ENCODE assay signal across 8 cellular contexts in genomic region chr7:31811650-31812461, GRCh38.
A peak's percentile ranks its signal among the peaks of the same experiment; 100 is the strongest.
DNase-seq lines count a peak whose midpoint lies in the region; ATAC-seq and TF ChIP-seq lines count a peak whose summit lies in the region.

No MANE protein-coding gene starts in this region.

- H3K27ac ChIP-seq in adrenal gland (peak overlapping the region in 4 of 5 donors; percentile 36 to 49 (median 48)), neutrophil (peak overlapping the region; percentile 91), thyroid gland (no peak overlapping the region), brain microvascular endothelial cell (no peak overlapping the region), neural progenitor cell (no peak overlapping the region)

- no peaks in the 10 kb centered on the region for H3K4me1 ChIP-seq in adrenal gland (replicated peaks in 1 of 2)
- H3K4me1 ChIP-seq in neutrophil (ENCODE audit: control insufficient read depth in 1 of 2, insufficient read depth in 1 of 2, low read depth in 1 of 2, low read length in 1 of 2) = peaks cover 26 to 31% of the 10 kb centered on the region in 2 experiments
- no peaks in the 10 kb centered on the region for H3K4me1 ChIP-seq in thyroid gland
- H3K4me1 ChIP-seq in neural progenitor cell = no peaks in the 10 kb centered on the region

- no peaks in the 10 kb centered on the region for H3K36me3 Mint-ChIP-seq in neural progenitor cell

- in situ Hi-C loops in brain microvascular endothelial cell (cut with HindIII; ENCODE audit: low pct_ligation_motif_present, low sequenced_read_pairs) = no loop called here

- H3K4me3 Mint-ChIP-seq in neural progenitor cell = no peak overlapping the region

- H3K27me3 ChIP-seq in adrenal gland (no peaks in the 10 kb centered on the region), neutrophil (no peaks in the 10 kb centered on the region), thyroid gland (no peaks in the 10 kb centered on the region), brain microvascular endothelial cell (replicated peaks) (no peaks in the 10 kb centered on the region), neural progenitor cell (peaks cover 18% of the 10 kb centered on the region)

- H3K9me3 ChIP-seq in adrenal gland (replicated peaks in 1 of 3) (no peaks in the 10 kb centered on the region), neutrophil (no peaks in the 10 kb centered on the region), thyroid gland (no peaks in the 10 kb centered on the region), neural progenitor cell (ENCODE audit: low read depth) (no peaks in the 10 kb centered on the region)

- ATAC-seq in GM18511 (IDR thresholded peaks at IDR 0.05; ENCODE audit: unreplicated experiment) = peak; percentile 85
- peak; percentile 82 for ATAC-seq in HG02981 (IDR thresholded peaks at IDR 0.05; ENCODE audit: unreplicated experiment)

- H3K36me3 ChIP-seq in adrenal gland (replicated peaks in 1 of 2) = no peaks in the 10 kb centered on the region
- no peaks in the 10 kb centered on the region for H3K36me3 ChIP-seq in neutrophil
- no peaks in the 10 kb centered on the region for H3K36me3 ChIP-seq in thyroid gland
- H3K36me3 ChIP-seq in brain microvascular endothelial cell (replicated peaks) = no peaks in the 10 kb centered on the region
- no peaks in the 10 kb centered on the region for H3K36me3 ChIP-seq in neural progenitor cell

- no peak overlapping the region for H3K27ac Mint-ChIP-seq in neural progenitor cell

- H3F3A ChIP-seq in neural progenitor cell (ENCODE audit: low read depth) = no peaks in the 10 kb centered on the region

- intact Hi-C loops in adrenal gland (cut with DNase I) (no loop called here), thyroid gland (cut with DNase I) (no loop called here)

- H3K4me2 ChIP-seq in neural progenitor cell = no peak overlapping the region

- WGBS in adrenal gland, 4 donors = 23 to 31% (median 26%) methylated on average over 3 of the region's 3 CpGs
- WGBS in thyroid gland, 2 donors = 68 to 76% methylated on average over 3 of the region's 3 CpGs

- no peaks in the 10 kb centered on the region for H3K27me3 Mint-ChIP-seq in neural progenitor cell (ENCODE audit: insufficient read depth, low read depth)

- H3K4me3 ChIP-seq in adrenal gland (no peak overlapping the region), neutrophil (ENCODE audit: low read depth in 1 of 2, low read length in 1 of 2) (peak overlapping the region; percentile 42 to 50), thyroid gland (replicated peaks in 1 of 3) (no peak overlapping the region), brain microvascular endothelial cell (ENCODE audit: low read depth, low read length) (no peak overlapping the region), neural progenitor cell (no peak overlapping the region)

- H4K20me1 ChIP-seq in neural progenitor cell (ENCODE audit: low read depth) = no peaks in the 10 kb centered on the region

- H2AFZ ChIP-seq in neural progenitor cell (replicated peaks) = no peak overlapping the region

- H3K79me2 ChIP-seq in neural progenitor cell (ENCODE audit: low read depth) = no peaks in the 10 kb centered on the region

- DNase-seq in adrenal gland = peak in 6 of 7 donors; percentile 14 to 54 (median 26)
- no peak for DNase-seq in thyroid gland
- DNase-seq in activated CD4-positive, alpha-beta T cell treated with anti-CD3 and anti-CD28 coated beads, Interleukin-2, amount 50 U/mL, for 1 hour = no peak
- DNase-seq in brain microvascular endothelial cell = no peak
- no peak for DNase-seq in neural progenitor cell (ENCODE audit: low spot score)

- H3K9me3 Mint-ChIP-seq in neural progenitor cell = no peaks in the 10 kb centered on the region

- no peak overlapping the region for H3K9ac ChIP-seq in neural progenitor cell

- TF ChIP-seq CTCF in adrenal gland (IDR thresholded peaks at IDR 0.05) (no peak), neutrophil (IDR thresholded peaks at IDR 0.05) (no peak), thyroid gland (IDR thresholded peaks at IDR 0.05) (no peak), brain microvascular endothelial cell (IDR thresholded peaks at IDR 0.05; ENCODE audit: low read depth, low read length, missing control alignments) (no peak), neural progenitor cell (IDR thresholded peaks at IDR 0.05) (no peak)

- no peaks in the 10 kb centered on the region for H3K4me1 Mint-ChIP-seq in neural progenitor cell

- no peak for TF ChIP-seq POLR2A in adrenal gland (IDR thresholded peaks at IDR 0.05)
- no peak for TF ChIP-seq POLR2A in thyroid gland (IDR thresholded peaks at IDR 0.05)

Comparison
In these comparisons a context has a peak if more than half of its experiments do, and no peak if none do; other contexts are left out.
1. DNase-seq: peak in adrenal gland (6 of 7); none in thyroid gland (0 of 2), activated CD4-positive, alpha-beta T cell treated with anti-CD3 and anti-CD28 coated beads, Interleukin-2, amount 50 U/mL, for 1 hour (single experiment), brain microvascular endothelial cell (single experiment) and neural progenitor cell (single experiment).
2. H3K27ac ChIP-seq: peak in adrenal gland (4 of 5) and neutrophil (single experiment); none in thyroid gland (0 of 3), brain microvascular endothelial cell (single experiment) and neural progenitor cell (single experiment).
3. H3K4me3 ChIP-seq: peak in neutrophil (2 of 2); none in adrenal gland (0 of 4), thyroid gland (0 of 3), brain microvascular endothelial cell (single experiment) and neural progenitor cell (single experiment).